ENCODE assay signal across 8 cellular contexts in the genomic region with DNA sequence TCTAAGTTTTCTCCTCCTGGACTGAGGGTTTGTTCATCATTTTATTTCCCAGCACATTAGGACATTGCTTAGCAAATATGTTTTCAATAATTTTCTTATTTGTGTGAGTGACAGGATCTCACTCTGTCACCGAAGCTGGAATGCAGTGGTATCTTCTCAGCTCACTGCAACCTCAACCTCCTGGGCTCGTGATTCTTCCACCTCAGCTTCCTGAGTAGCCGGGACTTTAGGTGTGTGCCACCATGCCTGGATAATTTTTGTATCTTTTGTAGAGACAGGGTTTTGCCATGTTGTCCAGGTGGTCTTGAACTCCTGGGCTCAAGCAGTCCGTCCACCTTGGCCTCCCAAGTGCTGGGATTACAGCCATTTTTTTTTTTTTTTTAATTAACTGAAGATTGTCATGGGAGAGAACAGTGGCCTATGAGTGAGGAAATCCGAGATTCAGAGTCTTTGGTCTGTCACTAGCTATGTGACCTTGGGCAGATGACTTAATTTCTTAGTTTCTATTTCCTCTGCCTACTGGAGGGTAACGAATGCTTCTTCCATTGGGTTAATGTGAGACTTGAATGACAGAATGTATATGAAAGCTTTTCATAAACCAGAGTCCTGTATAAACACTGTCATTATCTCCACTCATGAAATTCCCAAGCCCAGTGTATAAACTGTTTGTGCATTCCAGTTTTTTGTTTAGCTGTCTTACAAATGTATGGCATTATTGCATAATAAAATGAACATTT. TPM values are rescaled to one million over a fixed set of nuclear protein-coding genes. Genes with fewer than 3 reads are reported as not detected.
DNase-seq lines count a peak whose midpoint lies in the region; ATAC-seq and TF ChIP-seq lines count a peak whose summit lies in the region.

No MANE protein-coding gene starts in this region.

- H3K27me3 ChIP-seq in fibroblast of lung (ENCODE audit: control insufficient read depth, insufficient read depth, low read length), result no peaks in the 10 kb centered on the region

- no peak overlapping the region for H3K9ac ChIP-seq in fibroblast of lung (ENCODE audit: insufficient read depth, low read length)

- no peak for TF ChIP-seq CTCF in fibroblast of lung (conservative IDR thresholded peaks at IDR 0.05 in 1 of 2, IDR thresholded peaks at IDR 0.05 in 1 of 2; ENCODE audit: low read depth in 1 of 2, low read length in 2 of 2)

- no peak overlapping the region for H3K4me3 ChIP-seq in fibroblast of lung (replicated peaks in 1 of 4; ENCODE audit: control extremely low read depth in 1 of 4, insufficient read depth in 1 of 4, low read depth in 3 of 4, low read length in 4 of 4)

- no peaks in the 10 kb centered on the region for H3K4me1 ChIP-seq in fibroblast of lung (ENCODE audit: control insufficient read depth, extremely low read depth, insufficient read depth, low read length)

- DNase-seq in fibroblast of lung (ENCODE audit: low read depth in 2 of 2) (no peak), SHP77 treated with DMSO at 0.1 percent for 48 hours (lab: John Stamatoyannopoulos, UW) (no peak), islet precursor cell (no peak)
- no peak for DNase-seq in activated effector memory CD4-positive, alpha-beta T cell treated with anti-CD3 and anti-CD28 coated beads, Interleukin-2, amount 50 U/mL, for 16 hours

- peak overlapping the region; percentile 13 for H3K4me2 ChIP-seq in fibroblast of lung (ENCODE audit: extremely low read depth, insufficient read depth, low read length)

- no peaks in the 10 kb centered on the region for H4K20me1 ChIP-seq in fibroblast of lung (ENCODE audit: control insufficient read depth, extremely low read depth, insufficient read depth, low read length)

- H3K27ac ChIP-seq in fibroblast of lung (ENCODE audit: insufficient read depth, low read length), result no peak overlapping the region

- peaks cover 48% of the 10 kb centered on the region for H3K79me2 ChIP-seq in fibroblast of lung (ENCODE audit: control insufficient read depth, insufficient read depth, low read length)

- H3K9me3 ChIP-seq in fibroblast of lung (ENCODE audit: control insufficient read depth, insufficient read depth, low read depth, low read length), result no peaks in the 10 kb centered on the region

- no peaks in the 10 kb centered on the region for H3K36me3 ChIP-seq in fibroblast of lung (ENCODE audit: control insufficient read depth, insufficient read depth, low read length)

- ATAC-seq in GM18502 (IDR thresholded peaks at IDR 0.05; ENCODE audit: poor library complexity, unreplicated experiment) (peak; percentile 83), GM21390 (IDR thresholded peaks at IDR 0.05; ENCODE audit: unreplicated experiment) (peak; percentile 84), HG03196 (IDR thresholded peaks at IDR 0.05; ENCODE audit: unreplicated experiment) (peak; percentile 77), esophagus mucosa (no peak)

- no peak overlapping the region for H2AFZ ChIP-seq in fibroblast of lung (ENCODE audit: low read length)

RNA-seq across cellular contexts. Expression of a gene that starts 23.9 kb away (rescaled TPM):
- total RNA-seq in fibroblast of lung, result 11.3 and 17.5 TPM in 2 replicates
- polyA plus RNA-seq in fibroblast of lung, result 14.9 and 20.7 TPM in 2 replicates
- 10.5 and 13.8 TPM in 2 replicates for polyA plus RNA-seq in fibroblast of lung (2012)
- 6.1 and 32.3 TPM in 2 replicates for polyA minus RNA-seq in fibroblast of lung (ENCODE audit: low replicate concordance)
- total RNA-seq in esophagus mucosa, result 12.9 TPM
